In genomic region chr1:27379564-27380132, GRCh38 we compare ENCODE assay signal across 1 cellular context.
TF ChIP-seq lines count a peak whose summit lies in the region.

No MANE protein-coding gene starts in this region.

TF ChIP-seq in H1, 55 proteins besides CTCF, POLR2A, EP300 and RAD21:
- no peak for TF ChIP-seq RFX5 (IDR thresholded peaks at IDR 0.05; ENCODE audit: borderline replicate concordance, low read depth, low read length)
- no peak for TF ChIP-seq CBX8 (IDR thresholded peaks at IDR 0.05; ENCODE audit: borderline replicate concordance, low read depth, low read length)
- no peak for TF ChIP-seq EGR1 (IDR thresholded peaks at IDR 0.05; ENCODE audit: borderline replicate concordance, low read depth, low read length)
- no peak for TF ChIP-seq ZNF274 (IDR thresholded peaks at IDR 0.05; ENCODE audit: borderline replicate concordance, extremely low read depth, low read length)
- no peak for TF ChIP-seq BCL11A (IDR thresholded peaks at IDR 0.05; ENCODE audit: low read depth in 2 of 2, low read length in 2 of 2)
- no peak for TF ChIP-seq HDAC2 (IDR thresholded peaks at IDR 0.05; ENCODE audit: borderline replicate concordance in 1 of 2, low read depth in 2 of 2, low read length in 2 of 2)
